In the genomic region with DNA sequence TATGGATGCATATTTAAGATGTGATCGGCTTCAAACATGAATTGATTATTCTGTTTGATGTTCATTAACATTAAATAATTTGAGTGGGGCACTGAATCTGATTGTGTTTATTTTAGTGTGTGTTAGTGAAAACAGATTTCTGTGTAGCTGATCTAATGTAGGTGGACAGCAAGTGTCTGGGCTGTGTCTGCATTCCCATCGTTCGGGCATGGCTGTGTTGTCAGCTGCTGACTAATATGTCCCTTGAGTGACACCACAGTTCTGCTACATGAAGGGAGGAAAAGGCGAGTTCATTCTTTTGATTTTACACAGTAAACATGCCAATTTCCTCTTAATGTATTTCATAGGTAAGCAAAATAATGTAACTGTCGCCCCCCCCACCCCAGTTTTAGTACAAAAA, we compare ENCODE assay signal across 32 cellular contexts.
"Had no signal": no experiment of that assay in that cellular context is flagged by ENCODE, and none has a peak within 500 bp of the region (broad histone marks: within the 10 kb centered on the region; RNA-seq: fewer than 3 reads in every experiment).

No MANE protein-coding gene starts in this region.

- ATAC-seq: activated T-cell treated with anti-CD3 and anti-CD28 coated beads, Interleukin-2, amount 50 U/mL, for 72 hours; activated T-helper 17 cell treated with anti-CD3 and anti-CD28 coated beads, Interleukin-2, amount 50 U/mL, for 72 hours; Right ventricle myocardium inferior had no signal

- H3K36me3 ChIP-seq: ascending aorta, cardiac muscle cell, SJCRH30 had no signal

- DNase-seq: activated B cell treated with CpG ODN at 0.5 μM for 24 hours; activated CD4-positive, alpha-beta memory T cell treated with anti-CD3 and anti-CD28 coated beads for 36 hours; activated CD4-positive, alpha-beta T cell treated with anti-CD3 and anti-CD28 coated beads for 4 hours; activated CD4-positive, alpha-beta T cell treated with anti-CD3 and anti-CD28 coated beads, Interleukin-2, amount 50 U/mL, for 1 hour; activated CD4-positive, CD25-positive, alpha-beta regulatory T cell treated with anti-CD3 and anti-CD28 coated beads, Interleukin-2, amount 50 U/mL, for 72 hours; activated CD8-positive, alpha-beta memory T cell treated with anti-CD3 and anti-CD28 coated beads, Interleukin-2, amount 50 U/mL, for 48 hours; activated gamma-delta T cell; activated naive CD4-positive, alpha-beta T cell treated with Interleukin-2 at 50 U/mL for 16 hours; activated naive CD8-positive, alpha-beta T cell treated with anti-CD3 and anti-CD28 coated beads, Interleukin-2, amount 10 ng/mL, durations not matched to agents 7 days and 5 days; activated T-cell treated with anti-CD3 and anti-CD28 coated beads, Interleukin-2, amount 50 U/mL, for 72 hours; amygdala; NCI-H1092 treated with DMSO at 0.1 percent for 48 hours; NCI-H1417; NCI-H187 treated with DMSO at 0.1 percent for 48 hours; NCI-H2081; NCI-H226; NCI-H446 treated with DMSO at 0.1 percent for 48 hours; NCI-H524; NCI-H69; PC-9; SJCRH30; SW 1271; T-helper 1 cell; T-helper 2 cell; T-helper 9 cell had no signal

- H3K27me3 ChIP-seq: ascending aorta, cardiac muscle cell had no signal

- H2AFZ ChIP-seq: PC-9 had no signal

- H3K4me2 ChIP-seq: KMS-11, PC-9 had no signal

- H3K4me3 ChIP-seq: ascending aorta, cardiac muscle cell, PC-9, SJCRH30 had no signal

- H3K27ac ChIP-seq: ascending aorta, cardiac muscle cell, KMS-11, PC-9, RWPE1, SJCRH30, VCaP had no signal

- H3K4me1 ChIP-seq: ascending aorta, SJCRH30 had no signal

- H3K9ac ChIP-seq: KMS-11 had no signal

- H3K9me3 ChIP-seq: ascending aorta, SJCRH30 had no signal
